10 cellular contexts compared by ENCODE assay signal in the genomic region with DNA sequence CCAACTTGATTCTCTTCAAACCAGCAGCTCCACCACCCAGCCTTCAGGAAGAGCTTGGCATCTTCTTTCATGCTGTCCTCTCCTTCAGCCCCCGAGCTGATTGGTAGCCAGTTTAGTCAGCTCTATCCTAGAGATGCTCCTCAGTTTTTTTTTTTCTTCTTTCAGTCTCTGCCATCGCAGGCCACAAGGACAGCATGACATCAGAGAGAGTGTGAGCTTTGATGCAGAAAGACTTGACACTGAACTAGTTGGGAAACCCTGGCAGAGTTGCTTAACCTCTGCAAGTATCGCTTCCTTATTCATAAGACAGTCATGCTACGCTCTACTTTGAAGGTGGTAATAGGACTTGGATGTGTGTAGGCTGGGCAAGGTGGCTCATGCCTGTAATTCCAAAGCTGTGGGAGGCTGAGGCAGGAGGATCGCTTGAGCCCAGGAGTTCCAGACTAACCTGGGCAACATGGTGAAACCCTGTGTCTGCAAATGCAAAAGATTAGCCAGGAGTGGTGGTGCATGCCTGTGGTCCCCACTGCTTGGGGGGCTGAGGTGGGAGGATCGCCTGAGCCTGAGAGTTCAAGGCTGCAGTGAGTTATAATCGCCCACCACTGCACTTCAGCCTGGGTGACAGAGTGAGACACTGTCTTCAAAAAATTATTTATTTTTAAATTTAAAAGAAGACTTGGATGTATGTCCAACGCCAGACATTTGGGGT. TPM values are rescaled to one million over a fixed set of nuclear protein-coding genes. Genes with fewer than 3 reads are reported as not detected.
A peak's percentile ranks its signal among the peaks of the same experiment; 100 is the strongest.
DNase-seq lines count a peak whose midpoint lies in the region; ATAC-seq, FAIRE-seq and TF ChIP-seq lines count a peak whose summit lies in the region.
"Had no signal": no experiment of that assay in that cellular context is flagged by ENCODE, and none has a peak within 500 bp of the region (broad histone marks: within the 10 kb centered on the region; RNA-seq: fewer than 3 reads in every experiment).

No MANE protein-coding gene starts in this region.

- peak; percentile 73 for ATAC-seq in GM21526 (IDR thresholded peaks at IDR 0.05; ENCODE audit: low FRiP score, unreplicated experiment)
- peak; percentile 29 for ATAC-seq in left lobe of liver
- ATAC-seq: T-cell had no signal

- H3K4me1 Mint-ChIP-seq in IgD-negative memory B cell: peaks cover 16 to 22% (median 17%) of the 10 kb centered on the region in 3 donors

- H3K27ac ChIP-seq in osteoblast (ENCODE audit: low read depth, low read length): no peak overlapping the region

- no peaks in the 10 kb centered on the region for H3K27me3 ChIP-seq in osteoblast (ENCODE audit: insufficient read depth, low read length)

- TF ChIP-seq POLR2A in GM12891 (IDR thresholded peaks at IDR 0.05; ENCODE audit: low read depth, low read length): no peak

- TF ChIP-seq CTCF in osteoblast (IDR thresholded peaks at IDR 0.05; ENCODE audit: extremely low read depth, low read depth, low read length): no peak

- DNase-seq in GM12891 (ENCODE audit: insufficient read length, low spot score) (no peak), left lobe of liver (ENCODE audit: low spot score) (peak; percentile 44), cortex of kidney (lab: John Stamatoyannopoulos, UW) (no peak), osteoblast (ENCODE audit: insufficient read length, low spot score, missing footprints) (no peak), DMS 273 (lab: John Stamatoyannopoulos, UW; ENCODE audit: unreplicated experiment) (no peak)
- DNase-seq in effector CD4-positive, alpha-beta T cell: no peak

- H3K4me1 ChIP-seq in osteoblast (ENCODE audit: insufficient read depth, low read length): no peaks in the 10 kb centered on the region

- H3K9me3 Mint-ChIP-seq in IgD-negative memory B cell: peaks cover 0 to 1% (median 0%) of the 10 kb centered on the region in 3 donors
- H3K9me3 Mint-ChIP-seq: T-cell had no signal

- peak; percentile 79 for FAIRE-seq in GM12891 (lab: Jason Lieb, UNC)

- H3K36me3 ChIP-seq in osteoblast (ENCODE audit: insufficient read depth, low read length): no peaks in the 10 kb centered on the region

- H3K4me3 ChIP-seq in osteoblast (ENCODE audit: insufficient read depth, low read length): no peak overlapping the region

- peaks cover under 1% of the 10 kb centered on the region for H3K27me3 Mint-ChIP-seq in IgD-negative memory B cell

- H3K4me2 ChIP-seq in osteoblast (ENCODE audit: insufficient read depth, low read length): no peak overlapping the region

- no peaks in the 10 kb centered on the region for H4K20me1 ChIP-seq in osteoblast (ENCODE audit: insufficient read depth, low read length)

- no peaks in the 10 kb centered on the region for H3K9me3 ChIP-seq in osteoblast (ENCODE audit: low read depth, low read length)

- H2AFZ ChIP-seq in osteoblast (ENCODE audit: low read length): no peak overlapping the region

- no peak overlapping the region for H3K4me3 Mint-ChIP-seq in IgD-negative memory B cell
- H3K4me3 Mint-ChIP-seq: T-cell had no signal

- H3K79me2 ChIP-seq in osteoblast (ENCODE audit: insufficient read depth, low read length): no peaks in the 10 kb centered on the region

- H3K27ac Mint-ChIP-seq in IgD-negative memory B cell: peak overlapping the region in 2 of 3 donors; percentile 5 to 61
- H3K27ac Mint-ChIP-seq: T-cell had no signal

- no peaks in the 10 kb centered on the region for H3K36me3 Mint-ChIP-seq in IgD-negative memory B cell
- H3K36me3 Mint-ChIP-seq: T-cell had no signal

TF ChIP-seq in GM12891, 5 proteins besides CTCF, POLR2A, EP300 and RAD21:
- TF ChIP-seq PAX5 (IDR thresholded peaks at IDR 0.05; ENCODE audit: insufficient read depth, low read length, severe bottlenecking) (peak; percentile 70), TAF1 (IDR thresholded peaks at IDR 0.05; ENCODE audit: low read depth, low read length) (no peak), POU2F2 (IDR thresholded peaks at IDR 0.05; ENCODE audit: low read depth, low read length) (no peak), POLR2AphosphoS5 (IDR thresholded peaks at IDR 0.05; ENCODE audit: low read depth, low read length) (no peak), SPI1 (IDR thresholded peaks at IDR 0.05; ENCODE audit: low read depth, low read length) (peak; percentile 95)

RNA-seq across cellular contexts. Expression of a gene that starts 2.6 kb away (rescaled TPM):
- polyA plus RNA-seq in GM12891 (2012; ENCODE audit: low read depth, missing spikeins): 0.26 TPM
- polyA plus RNA-seq in IgD-negative memory B cell: not detected
- total RNA-seq in left lobe of liver (0.08 TPM), osteoblast (not detected in 2 replicates)
- total RNA-seq: T-cell, urinary bladder had no signal

RNA-seq across cellular contexts. Expression of a gene that starts 17.3 kb away (rescaled TPM):
- polyA plus RNA-seq in GM12891 (2012; ENCODE audit: low read depth, missing spikeins): 0.63 TPM
- polyA plus RNA-seq in IgD-negative memory B cell: 1.6 TPM
- total RNA-seq in left lobe of liver: 0.50 TPM
- total RNA-seq in osteoblast: under 0.01 TPM in 1 of 2 replicates, not detected in the other

RNA-seq across cellular contexts. Expression of a gene that starts 38.7 kb away (rescaled TPM):
- polyA plus RNA-seq in GM12891 (2012; ENCODE audit: low read depth, missing spikeins): not detected
- 0.61 TPM for polyA plus RNA-seq in IgD-negative memory B cell
- total RNA-seq in left lobe of liver (not detected), osteoblast (not detected in 2 replicates)
- total RNA-seq: T-cell, urinary bladder had no signal
